ENCODE assay signal across 26 cellular contexts in genomic region chr2:31000970-31001369, GRCh38.
"Had no signal": no experiment of that assay in that cellular context is flagged by ENCODE, and none has a peak within 500 bp of the region (broad histone marks: within the 10 kb centered on the region; RNA-seq: fewer than 3 reads in every experiment).

No MANE protein-coding gene starts in this region.

- H3K36me3 ChIP-seq: brain microvascular endothelial cell, cardiac muscle cell had no signal

- H3K27ac ChIP-seq: brain microvascular endothelial cell, cardiac muscle cell, SK-N-MC, VCaP had no signal

- ATAC-seq: activated CD4-positive, alpha-beta T cell treated with anti-CD3 and anti-CD28 coated beads for 36 hours; activated CD8-positive, alpha-beta T cell treated with anti-CD3 and anti-CD28 coated beads for 36 hours; activated T-cell treated with anti-CD3 and anti-CD28 coated beads, Interleukin-2, amount 50 U/mL, for 72 hours; Panc1; Right ventricle myocardium inferior had no signal

- DNase-seq: activated CD4-positive, alpha-beta T cell treated with anti-CD3 and anti-CD28 coated beads for 36 hours; activated CD4-positive, alpha-beta T cell treated with anti-CD3 and anti-CD28 coated beads, Interleukin-2, amount 50 U/mL, for 1 hour; activated CD4-positive, CD25-positive, alpha-beta regulatory T cell; activated CD8-positive, alpha-beta memory T cell treated with anti-CD3 and anti-CD28 coated beads, Interleukin-2, amount 50 U/mL, for 4 hours; activated CD8-positive, alpha-beta T cell treated with anti-CD3 and anti-CD28 coated beads for 36 hours; activated gamma-delta T cell treated with Interleukin-2 at 50 U/mL for 16 hours; activated naive CD4-positive, alpha-beta T cell treated with anti-CD3 and anti-CD28 coated beads, Interleukin-2, amount 10 ng/mL, durations not matched to agents 7 days and 5 days; activated naive CD8-positive, alpha-beta T cell treated with anti-CD3 and anti-CD28 coated beads for 36 hours; activated T-cell treated with anti-CD3 and anti-CD28 coated beads, Interleukin-2, amount 50 U/mL, for 72 hours; brain microvascular endothelial cell; KG1; NCI-H1048; NCI-H1417 treated with DMSO at 0.1 percent for 48 hours; NCI-H1694 treated with DMSO at 0.1 percent for 48 hours; NCI-H2171; NCI-H2227 treated with DMSO at 0.1 percent for 48 hours; NCI-H774; NK-92 treated with Interleukin-12 subunit alpha and Interleukin-12 subunit beta, amount 100 ng/mL, for 24 hours; OCI-M1; RPMI8226; T-helper 1 cell had no signal

- H3K27me3 ChIP-seq: brain microvascular endothelial cell, cardiac muscle cell had no signal

- H3K4me3 ChIP-seq: cardiac muscle cell, SK-N-MC had no signal
